41 cellular contexts compared by ENCODE assay signal in the genomic region with DNA sequence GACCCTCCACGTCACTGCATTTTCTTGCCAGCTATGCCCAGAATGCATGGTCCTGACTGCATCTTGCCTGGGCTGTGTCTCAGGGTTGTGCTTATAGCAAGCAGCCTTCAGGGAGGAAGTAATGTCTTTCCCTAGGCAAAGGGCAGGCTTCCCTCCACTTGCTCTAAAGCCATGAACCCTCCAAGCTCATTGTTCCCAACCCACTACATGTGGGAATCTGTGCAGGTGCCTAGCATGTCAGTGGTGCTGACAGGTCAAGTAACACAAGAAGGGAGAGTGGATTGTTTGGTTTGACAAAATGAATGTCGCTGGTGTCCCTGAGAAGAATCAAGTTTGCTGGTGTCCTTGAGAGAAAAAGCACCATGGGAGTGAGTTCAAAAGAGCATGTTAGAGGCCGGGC. TPM values are rescaled to one million over a fixed set of nuclear protein-coding genes. Genes with fewer than 3 reads are reported as not detected.
"Had no signal": no experiment of that assay in that cellular context is flagged by ENCODE, and none has a peak within 500 bp of the region (broad histone marks: within the 10 kb centered on the region; RNA-seq: fewer than 3 reads in every experiment).

No MANE protein-coding gene starts in this region.

- H3K9me3 ChIP-seq: adrenal gland, ascending aorta, breast epithelium had no signal

- H3K4me1 Mint-ChIP-seq: activated naive CD8-positive, alpha-beta T cell treated with anti-CD3 and anti-CD28 coated beads, Interleukin-2, amount 50 U/mL, for 24 hours; brain had no signal

- H3K36me3 ChIP-seq: adrenal gland, ascending aorta, brain microvascular endothelial cell, breast epithelium, cardiac muscle cell had no signal

- ATAC-seq: activated naive CD4-positive, alpha-beta T cell treated with anti-CD3 and anti-CD28 coated beads, Interleukin-2, amount 50 U/mL, for 72 hours; activated naive CD8-positive, alpha-beta T cell treated with anti-CD3 and anti-CD28 coated beads, Interleukin-2, amount 50 U/mL, for 24 hours; activated T-cell treated with anti-CD3 and anti-CD28 coated beads, Interleukin-2, amount 50 U/mL, for 4 hours; activated T-cell treated with anti-CD3 and anti-CD28 coated beads, Interleukin-2, amount 50 U/mL, for 72 hours had no signal

- DNase-seq: activated effector memory CD4-positive, alpha-beta T cell treated with anti-CD3 and anti-CD28 coated beads, Interleukin-2, amount 50 U/mL, for 16 hours; activated effector memory CD4-positive, alpha-beta T cell treated with Interleukin-2 at 50 U/mL for 16 hours; activated gamma-delta T cell; activated gamma-delta T cell treated with Interleukin-2 at 50 U/mL for 16 hours; activated naive CD4-positive, alpha-beta T cell; activated naive CD4-positive, alpha-beta T cell treated with anti-CD3 and anti-CD28 coated beads for 36 hours; activated naive CD4-positive, alpha-beta T cell treated with anti-CD3 and anti-CD28 coated beads, Interleukin-2, amount 10 ng/mL, durations not matched to agents 7 days and 5 days; activated naive CD4-positive, alpha-beta T cell treated with anti-CD3 and anti-CD28 coated beads, Interleukin-2, amount 50 U/mL, for 16 hours; activated naive CD4-positive, alpha-beta T cell treated with Interleukin-2 at 50 U/mL for 16 hours; activated naive CD8-positive, alpha-beta T cell treated with anti-CD3 and anti-CD28 coated beads for 36 hours; activated naive CD8-positive, alpha-beta T cell treated with anti-CD3 and anti-CD28 coated beads, Interleukin-2, amount 10 ng/mL, durations not matched to agents 7 days and 5 days; activated naive CD8-positive, alpha-beta T cell treated with anti-CD3 and anti-CD28 coated beads, Interleukin-2, amount 50 U/mL, for 24 hours; activated T-cell treated with anti-CD3 and anti-CD28 coated beads, Interleukin-2, amount 50 U/mL, for 1 hour; activated T-cell treated with anti-CD3 and anti-CD28 coated beads, Interleukin-2, amount 50 U/mL, for 24 hours; activated T-cell treated with anti-CD3 and anti-CD28 coated beads, Interleukin-2, amount 50 U/mL, for 4 hours; activated T-cell treated with anti-CD3 and anti-CD28 coated beads, Interleukin-2, amount 50 U/mL, for 48 hours; activated T-cell treated with anti-CD3 and anti-CD28 coated beads, Interleukin-2, amount 50 U/mL, for 72 hours; adrenal gland; amniotic stem cell; amygdala; anterior cingulate cortex; aorta; brain microvascular endothelial cell; caudate nucleus; central memory CD4-positive, alpha-beta T cell; cerebellar nuclear complex had no signal

- H3K9me3 Mint-ChIP-seq: activated naive CD4-positive, alpha-beta T cell treated with anti-CD3 and anti-CD28 coated beads, Interleukin-2, amount 50 U/mL, for 24 hours; activated naive CD8-positive, alpha-beta T cell treated with anti-CD3 and anti-CD28 coated beads, Interleukin-2, amount 50 U/mL, for 24 hours; activated T-cell treated with anti-CD3 and anti-CD28 coated beads, Interleukin-2, amount 50 U/mL, for 24 hours; activated T-cell treated with anti-CD3 and anti-CD28 coated beads, Interleukin-2, amount 50 U/mL, for 4 hours; activated T-helper 17 cell treated with anti-CD3 and anti-CD28 coated beads, Interleukin-2, amount 50 U/mL, for 72 hours; central memory CD8-positive, alpha-beta T cell had no signal

- FAIRE-seq: astrocyte, bronchial epithelial cell had no signal

- H3K36me3 Mint-ChIP-seq: activated naive CD4-positive, alpha-beta T cell treated with anti-CD3 and anti-CD28 coated beads, Interleukin-2, amount 50 U/mL, for 24 hours; brain had no signal

- H3K27ac ChIP-seq: adrenal gland, ascending aorta, brain microvascular endothelial cell, breast epithelium, cardiac muscle cell had no signal

- H3K27me3 Mint-ChIP-seq: activated naive CD4-positive, alpha-beta T cell treated with anti-CD3 and anti-CD28 coated beads, Interleukin-2, amount 10 ng/mL, durations not matched to agents 7 days and 5 days; activated naive CD8-positive, alpha-beta T cell; activated naive CD8-positive, alpha-beta T cell treated with anti-CD3 and anti-CD28 coated beads for 36 hours; activated naive CD8-positive, alpha-beta T cell treated with anti-CD3 and anti-CD28 coated beads, Interleukin-2, amount 10 ng/mL, durations not matched to agents 7 days and 5 days; activated T-cell treated with anti-CD3 and anti-CD28 coated beads, Interleukin-2, amount 50 U/mL, for 24 hours; activated T-helper 17 cell treated with anti-CD3 and anti-CD28 coated beads, Interleukin-2, amount 50 U/mL, for 72 hours had no signal

- H3K4me1 ChIP-seq: adrenal gland, ascending aorta, breast epithelium had no signal

- H3K4me3 Mint-ChIP-seq: activated naive CD4-positive, alpha-beta T cell treated with anti-CD3 and anti-CD28 coated beads for 36 hours; activated naive CD4-positive, alpha-beta T cell treated with anti-CD3 and anti-CD28 coated beads, Interleukin-2, amount 10 ng/mL, durations not matched to agents 7 days and 5 days; activated naive CD4-positive, alpha-beta T cell treated with anti-CD3 and anti-CD28 coated beads, Interleukin-2, amount 50 U/mL, for 24 hours; activated naive CD8-positive, alpha-beta T cell; activated naive CD8-positive, alpha-beta T cell treated with anti-CD3 and anti-CD28 coated beads for 36 hours; activated naive CD8-positive, alpha-beta T cell treated with anti-CD3 and anti-CD28 coated beads, Interleukin-2, amount 10 ng/mL, durations not matched to agents 7 days and 5 days; activated naive CD8-positive, alpha-beta T cell treated with anti-CD3 and anti-CD28 coated beads, Interleukin-2, amount 50 U/mL, for 24 hours; activated T-cell treated with anti-CD3 and anti-CD28 coated beads, Interleukin-2, amount 50 U/mL, for 24 hours; activated T-cell treated with anti-CD3 and anti-CD28 coated beads, Interleukin-2, amount 50 U/mL, for 4 hours; activated T-cell treated with anti-CD3 and anti-CD28 coated beads, Interleukin-2, amount 50 U/mL, for 72 hours; activated T-helper 1 cell treated with anti-CD3 and anti-CD28 coated beads, Interleukin-12 subunit alpha, Interleukin-12 subunit beta, Interleukin-2, Interleukin-4 antibody, amounts not matched to agents 30 ng/mL and 10 ng/mL and 1 ng/mL, durations not matched to agents 14 hours and 24 hours and 36 hours; activated T-helper 17 cell treated with anti-CD3 and anti-CD28 coated beads, Interleukin-2, amount 50 U/mL, for 72 hours; brain; central memory CD8-positive, alpha-beta T cell had no signal

- H3K27me3 ChIP-seq: adrenal gland, ascending aorta, brain microvascular endothelial cell, breast epithelium, cardiac muscle cell had no signal

- H3K27ac Mint-ChIP-seq: activated naive CD4-positive, alpha-beta T cell treated with anti-CD3 and anti-CD28 coated beads for 36 hours; activated naive CD4-positive, alpha-beta T cell treated with anti-CD3 and anti-CD28 coated beads, Interleukin-2, amount 10 ng/mL, durations not matched to agents 7 days and 5 days; activated naive CD4-positive, alpha-beta T cell treated with anti-CD3 and anti-CD28 coated beads, Interleukin-2, amount 50 U/mL, for 24 hours; activated naive CD4-positive, alpha-beta T cell treated with anti-CD3 and anti-CD28 coated beads, Interleukin-2, amount 50 U/mL, for 72 hours; activated naive CD8-positive, alpha-beta T cell; activated naive CD8-positive, alpha-beta T cell treated with anti-CD3 and anti-CD28 coated beads for 36 hours; activated naive CD8-positive, alpha-beta T cell treated with anti-CD3 and anti-CD28 coated beads, Interleukin-2, amount 10 ng/mL, durations not matched to agents 7 days and 5 days; activated naive CD8-positive, alpha-beta T cell treated with anti-CD3 and anti-CD28 coated beads, Interleukin-2, amount 50 U/mL, for 24 hours; activated T-cell treated with anti-CD3 and anti-CD28 coated beads, Interleukin-2, amount 50 U/mL, for 24 hours; activated T-cell treated with anti-CD3 and anti-CD28 coated beads, Interleukin-2, amount 50 U/mL, for 72 hours; activated T-helper 1 cell treated with anti-CD3 and anti-CD28 coated beads, Interleukin-12 subunit alpha, Interleukin-12 subunit beta, Interleukin-2, Interleukin-4 antibody, amounts not matched to agents 30 ng/mL and 10 ng/mL and 1 ng/mL, durations not matched to agents 14 hours and 24 hours and 36 hours; activated T-helper 17 cell treated with anti-CD3 and anti-CD28 coated beads, Interleukin-2, amount 50 U/mL, for 72 hours; activated T-helper 2 cell treated with anti-CD3 and anti-CD28 coated beads, Interferon-gamma antibody, Interleukin-2, Interleukin-4, amounts not matched to agents 10 μg/mL and 5 μg/mL and 100 μg/mL, durations not matched to agents 14 hours and 24 hours and 36 hours; brain had no signal

- H3K4me3 ChIP-seq: adrenal gland, ascending aorta, breast epithelium, cardiac muscle cell had no signal

RNA-seq across cellular contexts. Expression of a gene that starts 53.9 kb away (rescaled TPM):
- total RNA-seq: activated naive CD4-positive, alpha-beta T cell treated with anti-CD3 and anti-CD28 coated beads for 36 hours; activated naive CD4-positive, alpha-beta T cell treated with anti-CD3 and anti-CD28 coated beads, Interleukin-2, amount 50 U/mL, for 72 hours; activated naive CD8-positive, alpha-beta T cell treated with anti-CD3 and anti-CD28 coated beads for 36 hours; activated naive CD8-positive, alpha-beta T cell treated with anti-CD3 and anti-CD28 coated beads, Interleukin-2, amount 10 ng/mL, durations not matched to agents 7 days and 5 days; activated T-cell treated with anti-CD3 and anti-CD28 coated beads, Interleukin-2, amount 50 U/mL, for 4 hours; activated T-cell treated with anti-CD3 and anti-CD28 coated beads, Interleukin-2, amount 50 U/mL, for 72 hours; activated T-helper 1 cell treated with anti-CD3 and anti-CD28 coated beads, Interleukin-12 subunit alpha, Interleukin-12 subunit beta, Interleukin-2, Interleukin-4 antibody, amounts not matched to agents 30 ng/mL and 10 ng/mL and 1 ng/mL, durations not matched to agents 14 hours and 24 hours and 36 hours; activated T-helper 17 cell treated with anti-CD3 and anti-CD28 coated beads, Interleukin-2, amount 50 U/mL, for 72 hours; activated T-helper 2 cell treated with anti-CD3 and anti-CD28 coated beads, Interferon-gamma antibody, Interleukin-2, Interleukin-4, amounts not matched to agents 10 μg/mL and 5 μg/mL and 100 μg/mL, durations not matched to agents 14 hours and 24 hours and 36 hours; aorta; ascending aorta; astrocyte; breast epithelium; bronchial epithelial cell; cardiac muscle cell; cardiac septum; chondrocyte had no signal
- polyA plus RNA-seq: cardiac muscle cell had no signal
